10 cellular contexts compared by ENCODE assay signal in the genomic region with DNA sequence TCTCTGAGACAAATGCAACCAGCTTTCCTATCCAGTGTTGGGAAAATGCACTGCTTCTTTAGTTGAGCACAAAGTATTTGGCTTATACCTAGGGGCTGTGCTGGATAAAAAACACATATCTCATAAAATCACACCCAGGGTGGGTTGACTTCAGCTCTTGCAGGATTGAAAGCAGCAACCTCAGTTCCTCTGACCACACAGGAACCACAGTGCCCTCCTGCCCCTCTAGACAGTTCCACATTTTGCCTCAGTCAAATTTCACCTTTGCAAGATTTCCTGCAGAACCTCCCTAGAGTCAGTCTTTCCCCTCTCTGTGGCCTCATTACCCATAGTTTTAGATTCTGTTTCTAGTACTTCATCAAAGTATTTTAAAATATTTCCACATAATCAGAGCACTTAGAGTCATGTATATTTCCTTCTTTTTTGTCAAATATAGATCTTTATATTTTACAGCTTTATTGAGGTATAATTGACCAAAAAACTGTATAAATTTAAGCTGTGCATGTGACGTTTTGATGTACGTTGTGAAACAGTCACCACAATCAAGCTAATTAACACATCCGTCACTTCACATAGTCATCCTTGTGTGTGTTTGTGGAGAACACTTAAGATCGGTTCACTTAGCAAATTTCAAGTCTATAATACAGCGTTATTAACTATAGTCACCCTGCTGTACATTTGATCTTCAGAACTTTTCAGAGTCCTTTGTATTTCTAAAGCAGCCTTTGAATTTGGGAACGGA. TPM values are rescaled to one million over a fixed set of nuclear protein-coding genes. Genes with fewer than 3 reads are reported as not detected.
DNase-seq lines count a peak whose midpoint lies in the region; ATAC-seq, FAIRE-seq and TF ChIP-seq lines count a peak whose summit lies in the region.
"Had no signal": no experiment of that assay in that cellular context is flagged by ENCODE, and none has a peak within 500 bp of the region (broad histone marks: within the 10 kb centered on the region; RNA-seq: fewer than 3 reads in every experiment).

No MANE protein-coding gene starts in this region.

- no peaks in the 10 kb centered on the region for H3K27me3 ChIP-seq in DOHH2 (ENCODE audit: control insufficient read depth, low read length)

- H3K4me1 Mint-ChIP-seq in activated T-cell treated with anti-CD3 and anti-CD28 coated beads, Interleukin-2, amount 50 U/mL, for 72 hours (ENCODE audit: low read depth): peaks cover 71% of the 10 kb centered on the region
- H3K4me1 Mint-ChIP-seq in HFFc6 (ENCODE audit: low read depth): no peaks in the 10 kb centered on the region

- no peaks in the 10 kb centered on the region for H3K9me3 ChIP-seq in DOHH2 (ENCODE audit: control insufficient read depth, insufficient read depth, low read length)

- H3K27ac ChIP-seq in DOHH2 (ENCODE audit: low read depth, low read length): peak overlapping the region; percentile 45

- ATAC-seq in GM19397 (IDR thresholded peaks at IDR 0.05; ENCODE audit: unreplicated experiment) (peak; percentile 82), HG03139 (IDR thresholded peaks at IDR 0.05; ENCODE audit: unreplicated experiment) (peak; percentile 70)
- ATAC-seq in activated T-cell treated with anti-CD3 and anti-CD28 coated beads, Interleukin-2, amount 50 U/mL, for 72 hours (replicated peaks in 1 of 2): peak; percentile 51 to 59

- DNase-seq in activated T-cell treated with anti-CD3 and anti-CD28 coated beads, Interleukin-2, amount 50 U/mL, for 72 hours: peak; percentile 64 to 69
- DNase-seq in H54 (ENCODE audit: insufficient read length, low spot score) (no peak), 8988T (no peak), HFFc6 (no peak), NCI-H82 (lab: John Stamatoyannopoulos, UW) (no peak)
- DNase-seq: NCI-H526 treated with DMSO at 0.1 percent for 48 hours had no signal

- H3K79me2 ChIP-seq in DOHH2 (ENCODE audit: control insufficient read depth, low read length): no peaks in the 10 kb centered on the region

- H3K9me2 ChIP-seq in DOHH2 (replicated peaks; ENCODE audit: control insufficient read depth, low read length): no peaks in the 10 kb centered on the region

- peak overlapping the region; percentile 67 for H3K4me2 ChIP-seq in DOHH2 (ENCODE audit: low read length)

- FAIRE-seq in H54 (lab: Jason Lieb, UNC): no peak
- FAIRE-seq: astrocyte had no signal

- H3K36me3 ChIP-seq in DOHH2 (ENCODE audit: control insufficient read depth, low read length): no peaks in the 10 kb centered on the region

- no peak for TF ChIP-seq CTCF in DOHH2 (IDR thresholded peaks at IDR 0.05; ENCODE audit: low read depth, low read length, poor library complexity, severe bottlenecking)
- TF ChIP-seq CTCF in HFFc6 (IDR thresholded peaks at IDR 0.05): no peak

- H3K9me3 Mint-ChIP-seq in activated T-cell treated with anti-CD3 and anti-CD28 coated beads, Interleukin-2, amount 50 U/mL, for 72 hours: peaks cover 3 to 4% of the 10 kb centered on the region in 2 donors
- H3K9me3 Mint-ChIP-seq in HFFc6: no peaks in the 10 kb centered on the region

- H3K36me3 Mint-ChIP-seq in activated T-cell treated with anti-CD3 and anti-CD28 coated beads, Interleukin-2, amount 50 U/mL, for 72 hours (ENCODE audit: insufficient read depth in 2 of 2): peaks cover 3 to 7% of the 10 kb centered on the region in 2 donors
- no peaks in the 10 kb centered on the region for H3K36me3 Mint-ChIP-seq in HFFc6 (ENCODE audit: low read depth)

- H3K4me3 Mint-ChIP-seq in activated T-cell treated with anti-CD3 and anti-CD28 coated beads, Interleukin-2, amount 50 U/mL, for 72 hours: peak overlapping the region; percentile 67 to 68
- no peak overlapping the region for H3K4me3 Mint-ChIP-seq in HFFc6

- no peaks in the 10 kb centered on the region for H4K20me1 ChIP-seq in DOHH2 (ENCODE audit: control insufficient read depth, insufficient read depth, low read depth, low read length)

- H3F3A ChIP-seq in DOHH2 (ENCODE audit: control insufficient read depth, insufficient read depth): no peaks in the 10 kb centered on the region

- H3K27me3 Mint-ChIP-seq in activated T-cell treated with anti-CD3 and anti-CD28 coated beads, Interleukin-2, amount 50 U/mL, for 72 hours (ENCODE audit: low read depth): peaks cover 7% of the 10 kb centered on the region
- peaks cover 23% of the 10 kb centered on the region for H3K27me3 Mint-ChIP-seq in HFFc6 (ENCODE audit: insufficient read depth)

- peak overlapping the region; percentile 80 for H3K27ac Mint-ChIP-seq in activated T-cell treated with anti-CD3 and anti-CD28 coated beads, Interleukin-2, amount 50 U/mL, for 72 hours
- no peak overlapping the region for H3K27ac Mint-ChIP-seq in HFFc6

- TF ChIP-seq POLR2A in H54 (IDR thresholded peaks at IDR 0.05; ENCODE audit: low read depth, low read length): no peak

- H3K4me3 ChIP-seq in DOHH2 (ENCODE audit: low read length): peak overlapping the region; percentile 37

- peaks cover 39% of the 10 kb centered on the region for H3K4me1 ChIP-seq in DOHH2 (ENCODE audit: control insufficient read depth, low read length)

RNA-seq across cellular contexts. Expression of a gene that starts 37.0 kb away (rescaled TPM):
- total RNA-seq in activated T-cell treated with anti-CD3 and anti-CD28 coated beads, Interleukin-2, amount 50 U/mL, for 72 hours: 10 to 100 TPM; 64.3 to 76.7 TPM
- total RNA-seq in HFFc6 (2021; fragmentation: NEBNext Ultra II Directional; extraction: Animal tissue kit (Norgen Biotek cat#: 25700)): under 1 TPM; 0.13 to 0.64 (median 0.26) TPM

RNA-seq across cellular contexts. Expression of a gene that starts 48.6 kb away (rescaled TPM):
- 10 to 100 TPM; 26.3 to 33.4 TPM for total RNA-seq in activated T-cell treated with anti-CD3 and anti-CD28 coated beads, Interleukin-2, amount 50 U/mL, for 72 hours
- 10 to 100 TPM; 13.7 to 19.2 (median 16.5) TPM for total RNA-seq in HFFc6 (2021; fragmentation: NEBNext Ultra II Directional; extraction: Animal tissue kit (Norgen Biotek cat#: 25700))

Comparison
In these comparisons a context has a peak if more than half of its experiments do, and no peak if none do; other contexts are left out.
1. DNase-seq: peak in activated T-cell treated with anti-CD3 and anti-CD28 coated beads, Interleukin-2, amount 50 U/mL, for 72 hours (2 of 2); none in H54 (single experiment), 8988T (single experiment), HFFc6 (single experiment) and NCI-H82 (single experiment).
2. RNA of a gene that starts 37.0 kb away (total RNA-seq): 64.3 to 76.7 TPM in activated T-cell treated with anti-CD3 and anti-CD28 coated beads, Interleukin-2, amount 50 U/mL, for 72 hours; 0.13 to 0.64 TPM in HFFc6; every median in the first group is over 10 times any median in the second.
3. Peak in every context shown above with its lines, with median percentiles within 50 percentile points of each other: ATAC-seq.